In genomic region chr4:40916880-40917279, GRCh38 we compare ENCODE assay signal across 8 cellular contexts.
DNase-seq lines count a peak whose midpoint lies in the region; ATAC-seq and TF ChIP-seq lines count a peak whose summit lies in the region.

No MANE protein-coding gene starts in this region.

- no peak overlapping the region for H2AFZ ChIP-seq in Loucy (ENCODE audit: low read length)

- H3K4me1 Mint-ChIP-seq in activated T-cell treated with anti-CD3 and anti-CD28 coated beads, Interleukin-2, amount 50 U/mL, for 4 hours (ENCODE audit: low read depth), result peaks cover 14% of the 10 kb centered on the region
- H3K4me1 Mint-ChIP-seq in stimulated activated effector memory CD8-positive, alpha-beta T cell treated with anti-CD3 and anti-CD28 coated beads, Interleukin-12 subunit alpha, Interleukin-12 subunit beta, amount 100 ng/mL, for 72 hours, result peaks cover 12% of the 10 kb centered on the region

- H3K4me2 ChIP-seq in Loucy (ENCODE audit: low read depth, low read length, poor library complexity, severe bottlenecking), result no peak overlapping the region

- peaks cover 5% of the 10 kb centered on the region for H3K9me3 Mint-ChIP-seq in activated T-cell treated with anti-CD3 and anti-CD28 coated beads, Interleukin-2, amount 50 U/mL, for 4 hours
- H3K9me3 Mint-ChIP-seq in stimulated activated effector memory CD8-positive, alpha-beta T cell treated with anti-CD3 and anti-CD28 coated beads, Interleukin-12 subunit alpha, Interleukin-12 subunit beta, amount 100 ng/mL, for 72 hours, result no peaks in the 10 kb centered on the region

- peaks cover 9% of the 10 kb centered on the region for H3K27me3 ChIP-seq in Loucy (ENCODE audit: insufficient read depth, low read length, poor library complexity, severe bottlenecking)

- H3F3A ChIP-seq in Loucy (ENCODE audit: low read depth), result no peaks in the 10 kb centered on the region

- H3K4me3 ChIP-seq in GM12865 (ENCODE audit: low read depth, low read length) (no peak overlapping the region), Loucy (ENCODE audit: low read length, poor library complexity, severe bottlenecking) (no peak overlapping the region)

- TF ChIP-seq CTCF in GM12865 (IDR thresholded peaks at IDR 0.05; ENCODE audit: insufficient read depth, low read depth, low read length, missing control alignments) (peak; percentile 67), Loucy (conservative IDR thresholded peaks at IDR 0.05; ENCODE audit: low read length) (peak; percentile 70)

- H3K36me3 ChIP-seq in Loucy (ENCODE audit: insufficient read depth, low read length), result no peaks in the 10 kb centered on the region

- H3K27ac Mint-ChIP-seq in stimulated activated effector memory CD8-positive, alpha-beta T cell treated with anti-CD3 and anti-CD28 coated beads, Interleukin-12 subunit alpha, Interleukin-12 subunit beta, amount 100 ng/mL, for 72 hours, result no peak overlapping the region

- H3K9me3 ChIP-seq in Loucy (ENCODE audit: insufficient read depth, low read depth, low read length), result no peaks in the 10 kb centered on the region

- H3K4me3 Mint-ChIP-seq in activated T-cell treated with anti-CD3 and anti-CD28 coated beads, Interleukin-2, amount 50 U/mL, for 4 hours, result no peak overlapping the region
- no peak overlapping the region for H3K4me3 Mint-ChIP-seq in stimulated activated effector memory CD8-positive, alpha-beta T cell treated with anti-CD3 and anti-CD28 coated beads, Interleukin-12 subunit alpha, Interleukin-12 subunit beta, amount 100 ng/mL, for 72 hours

- H4K20me1 ChIP-seq in Loucy (ENCODE audit: insufficient read depth, low read length, poor library complexity, severe bottlenecking), result no peaks in the 10 kb centered on the region

- H3K9me2 ChIP-seq in Loucy (replicated peaks; ENCODE audit: low read depth, low read length), result no peaks in the 10 kb centered on the region

- peaks cover 3% of the 10 kb centered on the region for H3K27me3 Mint-ChIP-seq in activated T-cell treated with anti-CD3 and anti-CD28 coated beads, Interleukin-2, amount 50 U/mL, for 4 hours (ENCODE audit: low read depth)

- no peak overlapping the region for H3K9ac ChIP-seq in Loucy (ENCODE audit: low read depth, low read length, poor library complexity, severe bottlenecking)

- H3K79me2 ChIP-seq in Loucy (ENCODE audit: insufficient read depth, low read length), result no peaks in the 10 kb centered on the region

- ATAC-seq in GM21723 (IDR thresholded peaks at IDR 0.05; ENCODE audit: unreplicated experiment), result peak; percentile 79
- peak; percentile 61 for ATAC-seq in activated T-cell treated with anti-CD3 and anti-CD28 coated beads, Interleukin-2, amount 50 U/mL, for 4 hours
- ATAC-seq in stimulated activated effector memory CD8-positive, alpha-beta T cell treated with anti-CD3 and anti-CD28 coated beads, Interleukin-12 subunit alpha, Interleukin-12 subunit beta, amount 100 ng/mL, for 72 hours, result peak; percentile 72
- ATAC-seq in HG03457 (IDR thresholded peaks at IDR 0.05; ENCODE audit: unreplicated experiment), result no peak

- DNase-seq in GM12865 (ENCODE audit: low read depth) (peak; percentile 67), iPS-NIHi11 (ENCODE audit: low spot score) (peak; percentile 74), NCI-H1930 (lab: John Stamatoyannopoulos, UW) (no peak)
- DNase-seq in activated T-cell treated with anti-CD3 and anti-CD28 coated beads, Interleukin-2, amount 50 U/mL, for 4 hours, result peak; percentile 17
- DNase-seq in stimulated activated effector memory CD8-positive, alpha-beta T cell treated with anti-CD3 and anti-CD28 coated beads, Interleukin-12 subunit alpha, Interleukin-12 subunit beta, amount 100 ng/mL, for 72 hours (ENCODE audit: low spot score in 2 of 2), result peak; percentile 7 to 54

- H3K36me3 Mint-ChIP-seq in activated T-cell treated with anti-CD3 and anti-CD28 coated beads, Interleukin-2, amount 50 U/mL, for 4 hours (ENCODE audit: insufficient read depth), result no peaks in the 10 kb centered on the region
- H3K36me3 Mint-ChIP-seq in stimulated activated effector memory CD8-positive, alpha-beta T cell treated with anti-CD3 and anti-CD28 coated beads, Interleukin-12 subunit alpha, Interleukin-12 subunit beta, amount 100 ng/mL, for 72 hours, result no peaks in the 10 kb centered on the region

- H3K4me1 ChIP-seq in Loucy (ENCODE audit: insufficient read depth, low read length, poor library complexity, severe bottlenecking), result no peaks in the 10 kb centered on the region

Comparison
In these comparisons a context has a peak if more than half of its experiments do, and no peak if none do; other contexts are left out.
1. DNase-seq: peak in GM12865 (single experiment), activated T-cell treated with anti-CD3 and anti-CD28 coated beads, Interleukin-2, amount 50 U/mL, for 4 hours (single experiment), iPS-NIHi11 (single experiment) and stimulated activated effector memory CD8-positive, alpha-beta T cell treated with anti-CD3 and anti-CD28 coated beads, Interleukin-12 subunit alpha, Interleukin-12 subunit beta, amount 100 ng/mL, for 72 hours (2 of 2); none in NCI-H1930 (0 of 2).